In the genomic region with DNA sequence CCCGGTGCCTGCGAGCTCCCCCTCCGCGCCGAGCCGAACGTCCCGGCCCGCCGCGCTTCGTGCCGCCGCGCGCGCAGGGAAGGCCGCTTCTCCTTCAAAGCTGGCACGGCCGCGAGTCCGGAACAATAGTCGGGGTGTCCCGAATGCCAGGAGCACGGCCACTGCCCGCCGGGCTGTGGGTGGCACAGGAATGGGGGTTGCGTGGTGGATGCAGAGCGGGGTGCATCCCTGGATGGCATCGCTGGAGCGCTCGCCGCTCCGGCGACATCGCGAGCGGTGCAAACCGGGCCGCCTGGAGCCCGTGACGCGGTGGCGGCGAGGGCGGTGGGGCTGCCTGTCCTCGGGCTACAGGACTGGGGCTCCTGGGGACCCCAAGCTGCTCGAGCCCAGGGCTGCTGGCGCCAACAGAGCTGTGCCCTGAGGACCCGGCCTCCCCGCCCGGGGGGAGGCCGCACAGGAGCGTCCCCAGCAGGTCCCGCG, we compare ENCODE assay signal across 8 cellular contexts. TPM values are rescaled to one million over a fixed set of nuclear protein-coding genes. Genes with fewer than 3 reads are reported as not detected.
DNase-seq lines count a peak whose midpoint lies in the region; ATAC-seq and TF ChIP-seq lines count a peak whose summit lies in the region.

No MANE protein-coding gene starts in this region.

- peak overlapping the region; percentile 56 for H2AK5ac ChIP-seq in neuronal stem cell (ENCODE audit: low read depth, low read length)

- peak overlapping the region; percentile 84 to 90 (median 88) for H3K4me3 ChIP-seq in fibroblast of lung (replicated peaks in 1 of 4; ENCODE audit: control extremely low read depth in 1 of 4, insufficient read depth in 1 of 4, low read depth in 3 of 4, low read length in 4 of 4)
- peak overlapping the region; percentile 80 to 97 for H3K4me3 ChIP-seq in neuronal stem cell (ENCODE audit: low read length in 2 of 2)

- H2BK15ac ChIP-seq in neuronal stem cell (ENCODE audit: low read length), result peak overlapping the region; percentile 67

- H3K27me3 ChIP-seq in fibroblast of lung (ENCODE audit: control insufficient read depth, insufficient read depth, low read length) (peaks cover 8% of the 10 kb centered on the region), neuronal stem cell (ENCODE audit: control insufficient read depth in 3 of 3, insufficient read depth in 3 of 3, low read depth in 1 of 3, low read length in 3 of 3) (peaks cover 18 to 61% (median 26%) of the 10 kb centered on the region in 3 experiments)

- peak overlapping the region; percentile 86 for H2AFZ ChIP-seq in fibroblast of lung (ENCODE audit: low read length)
- H2AFZ ChIP-seq in neuronal stem cell (ENCODE audit: low read length), result peak overlapping the region; percentile 96

- H3K79me2 ChIP-seq in fibroblast of lung (ENCODE audit: control insufficient read depth, insufficient read depth, low read length), result peaks cover 21% of the 10 kb centered on the region

- no peak overlapping the region for H4K8ac ChIP-seq in neuronal stem cell (ENCODE audit: low read depth, low read length)

- no peak overlapping the region for H2BK120ac ChIP-seq in neuronal stem cell (ENCODE audit: low read depth, low read length)

- no peaks in the 10 kb centered on the region for H4K20me1 ChIP-seq in fibroblast of lung (ENCODE audit: control insufficient read depth, extremely low read depth, insufficient read depth, low read length)

- ATAC-seq in GM18520 (IDR thresholded peaks at IDR 0.05; ENCODE audit: unreplicated experiment) (peak; percentile 25), HG02642 (IDR thresholded peaks at IDR 0.05; ENCODE audit: poor library complexity, unreplicated experiment) (peak; percentile 37)

- no CpG with 5 or more reads among the region's 56 CpGs for WGBS in neuronal stem cell (ENCODE audit: extremely low coverage in 2 of 2, insufficient read length in 2 of 2, insufficient replicate concordance in 1 of 2), 2 donors

- H3K4me2 ChIP-seq in fibroblast of lung (ENCODE audit: extremely low read depth, insufficient read depth, low read length) (peak overlapping the region; percentile 88), neuronal stem cell (ENCODE audit: insufficient read depth, low read length, poor library complexity, severe bottlenecking) (peak overlapping the region; percentile 99)

- H3K9ac ChIP-seq in fibroblast of lung (ENCODE audit: insufficient read depth, low read length) (peak overlapping the region; percentile 81), neuronal stem cell (ENCODE audit: low read depth, low read length, poor library complexity) (peak overlapping the region; percentile 93)

- H3K27ac ChIP-seq in fibroblast of lung (ENCODE audit: insufficient read depth, low read length) (peak overlapping the region; percentile 86), neuronal stem cell (replicated peaks; ENCODE audit: low read length) (peak overlapping the region; percentile 65)

- peak overlapping the region; percentile 90 for H2BK5ac ChIP-seq in neuronal stem cell (ENCODE audit: low read length)

- H3K23ac ChIP-seq in neuronal stem cell (ENCODE audit: low read depth, low read length, poor library complexity), result peak overlapping the region; percentile 80

- TF ChIP-seq CTCF in fibroblast of lung (conservative IDR thresholded peaks at IDR 0.05 in 1 of 2, IDR thresholded peaks at IDR 0.05 in 1 of 2; ENCODE audit: low read depth in 1 of 2, low read length in 2 of 2), result no peak

- DNase-seq in T1000 (lab: John Stamatoyannopoulos, UW) (peak; percentile 51), fibroblast of lung (ENCODE audit: low read depth in 2 of 2) (no peak), neuronal stem cell (ENCODE audit: low spot score) (peak; percentile 54), GF-D8 (lab: John Stamatoyannopoulos, UW) (no peak)
- no peak for DNase-seq in stimulated activated CD8-positive, alpha-beta memory T cell treated with anti-CD3 and anti-CD28 coated beads, Interleukin-4, amount 100 ng/mL, for 48 hours
- no peak for DNase-seq in stimulated activated CD4-positive, alpha-beta T cell treated with anti-CD3 and anti-CD28 coated beads, Interleukin-1b, Interleukin-23, amount 100 ng/mL, for 48 hours

- peak overlapping the region; percentile 99 for H3K18ac ChIP-seq in neuronal stem cell (ENCODE audit: low read length)

- peak overlapping the region; percentile 97 for H2BK12ac ChIP-seq in neuronal stem cell (ENCODE audit: low read length)

- H3K4ac ChIP-seq in neuronal stem cell (ENCODE audit: low read length), result no peak overlapping the region

- peak overlapping the region; percentile 56 for H3K14ac ChIP-seq in neuronal stem cell (ENCODE audit: low read length)

- H3K36me3 ChIP-seq in fibroblast of lung (ENCODE audit: control insufficient read depth, insufficient read depth, low read length), result no peaks in the 10 kb centered on the region
- H3K36me3 ChIP-seq in neuronal stem cell (replicated peaks in 1 of 2; ENCODE audit: control insufficient read depth in 2 of 2, insufficient read depth in 2 of 2, low read length in 2 of 2), result no peaks in the 10 kb centered on the region

- H4K91ac ChIP-seq in neuronal stem cell (ENCODE audit: low read depth, low read length, poor library complexity), result no peak overlapping the region

- H3K4me1 ChIP-seq in fibroblast of lung (ENCODE audit: control insufficient read depth, extremely low read depth, insufficient read depth, low read length) (peaks cover 5% of the 10 kb centered on the region), neuronal stem cell (ENCODE audit: control insufficient read depth in 2 of 2, insufficient read depth in 1 of 2, low read depth in 1 of 2, low read length in 2 of 2) (peaks cover 11 to 17% of the 10 kb centered on the region in 2 donors)

- no peaks in the 10 kb centered on the region for H3K79me1 ChIP-seq in neuronal stem cell (ENCODE audit: low read depth, low read length)

- H3K9me3 ChIP-seq in fibroblast of lung (ENCODE audit: control insufficient read depth, insufficient read depth, low read depth, low read length) (no peaks in the 10 kb centered on the region), neuronal stem cell (replicated peaks in 1 of 2; ENCODE audit: control insufficient read depth in 2 of 2, insufficient read depth in 1 of 2, low read depth in 1 of 2, low read length in 2 of 2) (peaks cover 0 to 8% of the 10 kb centered on the region in 2 donors)

RNA-seq across cellular contexts. Expression of a gene that starts 1.1 kb away (rescaled TPM):
- total RNA-seq in fibroblast of lung, result 13.9 and 28.1 TPM in 2 replicates
- polyA plus RNA-seq in fibroblast of lung, result 3.8 and 7.2 TPM in 2 replicates
- polyA plus RNA-seq in fibroblast of lung (2012), result 3.8 and 4.7 TPM in 2 replicates
- 32.8 and 45.0 TPM in 2 replicates for polyA minus RNA-seq in fibroblast of lung (ENCODE audit: low replicate concordance)
- 3.7 TPM for polyA plus RNA-seq in neuronal stem cell (2013, experiment 1 of 2)
- polyA plus RNA-seq in neuronal stem cell (2013, experiment 2 of 2), result 3.7 TPM

Comparison
In these comparisons a context has a peak if more than half of its experiments do, and no peak if none do; other contexts are left out.
1. DNase-seq: peak in T1000 (single experiment) and neuronal stem cell (single experiment); none in fibroblast of lung (0 of 2), stimulated activated CD8-positive, alpha-beta memory T cell treated with anti-CD3 and anti-CD28 coated beads, Interleukin-4, amount 100 ng/mL, for 48 hours (single experiment), GF-D8 (single experiment) and stimulated activated CD4-positive, alpha-beta T cell treated with anti-CD3 and anti-CD28 coated beads, Interleukin-1b, Interleukin-23, amount 100 ng/mL, for 48 hours (single experiment).